Comparison of ENCODE assay signal across 10 cellular contexts in genomic region chr2:182522930-182523541, GRCh38.
DNase-seq lines count a peak whose midpoint lies in the region; ATAC-seq, FAIRE-seq and TF ChIP-seq lines count a peak whose summit lies in the region.
"Had no signal": no experiment of that assay in that cellular context is flagged by ENCODE, and none has a peak within 500 bp of the region (broad histone marks: within the 10 kb centered on the region; RNA-seq: fewer than 3 reads in every experiment).

No MANE protein-coding gene starts in this region.

- peaks cover 3% of the 10 kb centered on the region for H3K27me3 Mint-ChIP-seq in activated T-helper 2 cell treated with anti-CD3 and anti-CD28 coated beads, Interferon-gamma antibody, Interleukin-2, Interleukin-4, amounts not matched to agents 10 μg/mL and 5 μg/mL and 100 μg/mL, durations not matched to agents 14 hours and 24 hours and 36 hours (ENCODE audit: low read depth)

- H3K36me3 ChIP-seq in GM12878 (ENCODE audit: control insufficient read depth in 2 of 2, insufficient read depth in 2 of 2, low read length in 1 of 2) = no peaks in the 10 kb centered on the region
- no peaks in the 10 kb centered on the region for H3K36me3 ChIP-seq in muscle layer of colon (ENCODE audit: insufficient read depth, low read length)
- H3K36me3 ChIP-seq: colonic mucosa had no signal

- H3K9me3 ChIP-seq in GM12878 (replicated peaks; ENCODE audit: control insufficient read depth, insufficient read depth, low read length) (no peaks in the 10 kb centered on the region), muscle layer of colon (ENCODE audit: low read length) (no peaks in the 10 kb centered on the region)
- H3K9me3 ChIP-seq: colonic mucosa had no signal

- 12% methylated on average over 4 of the region's 4 CpGs for WGBS in GM12878 (ENCODE audit: insufficient coverage, insufficient replicate concordance, low lambda C conversion rate, missing lambda C conversion rate)

- H3K4me3 ChIP-seq in GM12878 = no peak overlapping the region
- peak overlapping the region; percentile 2 to 37 for H3K4me3 ChIP-seq in muscle layer of colon (ENCODE audit: low read depth in 1 of 2, low read length in 2 of 2)
- H3K4me3 ChIP-seq: colonic mucosa had no signal

- H3K9me3 Mint-ChIP-seq in activated T-helper 2 cell treated with anti-CD3 and anti-CD28 coated beads, Interferon-gamma antibody, Interleukin-2, Interleukin-4, amounts not matched to agents 10 μg/mL and 5 μg/mL and 100 μg/mL, durations not matched to agents 14 hours and 24 hours and 36 hours = no peaks in the 10 kb centered on the region

- CTCF ChIA-PET in GM12878 (lab: Yijun Ruan, JAX) = interaction anchor here (1.7 kb wide), 1 partner anchor 14 kb away, joined by 3 read pairs; no protein-coding TSS in a partner anchor

- DNase-seq in COR-L47 (lab: John Stamatoyannopoulos, UW) (peak; percentile 64), NCI-H146 treated with DMSO at 0.1 percent for 48 hours (lab: John Stamatoyannopoulos, UW; ENCODE audit: unreplicated experiment) (peak; percentile 80), GM12878 (ENCODE audit: low read depth, low spot score) (no peak), ACHN (no peak)
- DNase-seq in activated effector memory CD4-positive, alpha-beta T cell treated with anti-CD3 and anti-CD28 coated beads, Interleukin-2, amount 50 U/mL, for 16 hours = no peak
- DNase-seq in activated T-helper 2 cell treated with anti-CD3 and anti-CD28 coated beads, Interferon-gamma antibody, Interleukin-2, Interleukin-4, amounts not matched to agents 10 μg/mL and 5 μg/mL and 100 μg/mL, durations not matched to agents 14 hours and 24 hours and 36 hours (ENCODE audit: low spot score) = no peak
- DNase-seq: colonic mucosa had no signal

- TF ChIP-seq POLR2A in GM12878 (IDR thresholded peaks at IDR 0.05; ENCODE audit: low read depth, low read length) = no peak

- H3K27ac Mint-ChIP-seq in activated T-helper 2 cell treated with anti-CD3 and anti-CD28 coated beads, Interferon-gamma antibody, Interleukin-2, Interleukin-4, amounts not matched to agents 10 μg/mL and 5 μg/mL and 100 μg/mL, durations not matched to agents 14 hours and 24 hours and 36 hours = no peak overlapping the region
- H3K27ac Mint-ChIP-seq: B cell had no signal

- H3K4me3 Mint-ChIP-seq in activated T-helper 2 cell treated with anti-CD3 and anti-CD28 coated beads, Interferon-gamma antibody, Interleukin-2, Interleukin-4, amounts not matched to agents 10 μg/mL and 5 μg/mL and 100 μg/mL, durations not matched to agents 14 hours and 24 hours and 36 hours (ENCODE audit: low read depth) = no peak overlapping the region
- H3K4me3 Mint-ChIP-seq: B cell had no signal

- FAIRE-seq in GM12878 (lab: Jason Lieb, UNC) = no peak

- H3K36me3 Mint-ChIP-seq in activated T-helper 2 cell treated with anti-CD3 and anti-CD28 coated beads, Interferon-gamma antibody, Interleukin-2, Interleukin-4, amounts not matched to agents 10 μg/mL and 5 μg/mL and 100 μg/mL, durations not matched to agents 14 hours and 24 hours and 36 hours (ENCODE audit: low read depth) = no peaks in the 10 kb centered on the region

- SMC1A ChIA-PET in GM12878 (lab: Charles Lee; ENCODE audit: uncharacterized antibody, unreplicated experiment) = interaction anchor here (0.8 to 1.3 kb wide), 2 partner anchors 60 to 63 kb away, joined by 3 to 4 read pairs; no protein-coding TSS in a partner anchor

- no peak overlapping the region for H2AFZ ChIP-seq in GM12878 (ENCODE audit: control insufficient read depth, low read depth, low read length)

- no peak for TF ChIP-seq CTCF in GM12878 (IDR thresholded peaks at IDR 0.05 in 2 of 3, conservative IDR thresholded peaks at IDR 0.05 in 1 of 3; ENCODE audit: control insufficient read depth in 2 of 3, extremely low read depth in 1 of 3, insufficient read depth in 1 of 3, low read depth in 3 of 3, low read length in 3 of 3)

- BruUV-seq in GM12878 (replicated peaks; lab: Mats Ljungman, UMichigan) = no TSS peak

- intact Hi-C loops in GM12878 (cut with micrococcal nuclease; ENCODE audit: unreplicated experiment) = no loop called here
- intact Hi-C loops in activated T-helper 2 cell treated with anti-CD3 and anti-CD28 coated beads, Interferon-gamma antibody, Interleukin-2, Interleukin-4, amounts not matched to agents 10 μg/mL and 5 μg/mL and 100 μg/mL, durations not matched to agents 14 hours and 24 hours and 36 hours (cut with micrococcal nuclease) = no loop called here

- H3K4me2 ChIP-seq in GM12878 (ENCODE audit: control insufficient read depth, insufficient read depth) = no peak overlapping the region

- POLR2A ChIA-PET in GM12878 (lab: Charles Lee) = no interaction called here

- H3K4me1 ChIP-seq in GM12878 (ENCODE audit: control insufficient read depth, insufficient read depth, low read length) = no peaks in the 10 kb centered on the region
- H3K4me1 ChIP-seq in muscle layer of colon (ENCODE audit: insufficient read depth, low read length) = peaks cover 3% of the 10 kb centered on the region
- H3K4me1 ChIP-seq: colonic mucosa had no signal

- TF ChIP-seq EP300 in GM12878 (IDR thresholded peaks at IDR 0.05; ENCODE audit: borderline replicate concordance in 1 of 2, control insufficient read depth in 1 of 2, low read depth in 2 of 2, low read length in 2 of 2) = no peak

- ATAC-seq in GM12878 (peak; percentile 54), GM19452 (IDR thresholded peaks at IDR 0.05; ENCODE audit: unreplicated experiment) (no peak)

- no peaks in the 10 kb centered on the region for H4K20me1 ChIP-seq in GM12878 (ENCODE audit: control insufficient read depth, insufficient read depth)

- in situ Hi-C loops in GM12878 (cut with MboI) = no loop called here
- in situ Hi-C loops in ACHN (cut with HindIII; ENCODE audit: low pct_ligation_motif_present, low pct_unique_long_range_greater_than_20kb, low sequenced_read_pairs) = no loop called here

- no peak overlapping the region for H3K27ac ChIP-seq in GM12878 (ENCODE audit: control insufficient read depth, insufficient read depth)
- H3K27ac ChIP-seq in muscle layer of colon (ENCODE audit: low read depth, low read length) = no peak overlapping the region
- H3K27ac ChIP-seq: colonic mucosa had no signal

- H3K79me2 ChIP-seq in GM12878 (ENCODE audit: control insufficient read depth, insufficient read depth, low read length) = no peaks in the 10 kb centered on the region

- no peaks in the 10 kb centered on the region for H3K4me1 Mint-ChIP-seq in activated T-helper 2 cell treated with anti-CD3 and anti-CD28 coated beads, Interferon-gamma antibody, Interleukin-2, Interleukin-4, amounts not matched to agents 10 μg/mL and 5 μg/mL and 100 μg/mL, durations not matched to agents 14 hours and 24 hours and 36 hours (ENCODE audit: low read depth)
- H3K4me1 Mint-ChIP-seq: B cell had no signal

- H3K9ac ChIP-seq in GM12878 (ENCODE audit: control insufficient read depth, insufficient read depth, low read length) (no peak overlapping the region), muscle layer of colon (ENCODE audit: low read length) (no peak overlapping the region)

- RAD21 ChIA-PET in GM12878 (lab: Charles Lee; ENCODE audit: unreplicated experiment) = interaction anchor here (1.0 kb wide), 1 partner anchor 13 kb away, joined by 3 read pairs; no protein-coding TSS in a partner anchor

- H3K27me3 ChIP-seq in GM12878 (replicated peaks in 1 of 2; ENCODE audit: control insufficient read depth in 2 of 2, insufficient read depth in 2 of 2, low read length in 1 of 2) = no peaks in the 10 kb centered on the region
- no peaks in the 10 kb centered on the region for H3K27me3 ChIP-seq in muscle layer of colon (ENCODE audit: control insufficient read depth in 1 of 2, insufficient read depth in 2 of 2, low read length in 2 of 2)
- H3K27me3 ChIP-seq: colonic mucosa had no signal

- TF ChIP-seq RAD21 in GM12878 (IDR thresholded peaks at IDR 0.05; ENCODE audit: insufficient read depth, low read depth, low read length) = no peak

TF ChIP-seq in GM12878, 131 proteins besides CTCF, POLR2A, EP300 and RAD21:
- TF ChIP-seq JUND (IDR thresholded peaks at IDR 0.05; ENCODE audit: low read depth, low read length) = no peak
- TF ChIP-seq CUX1 (IDR thresholded peaks at IDR 0.05; ENCODE audit: insufficient replicate concordance, low read depth, low read length) = no peak
- TF ChIP-seq CREB1 (IDR thresholded peaks at IDR 0.05; ENCODE audit: low read depth) = no peak
- no peak for TF ChIP-seq RBBP5 (conservative IDR thresholded peaks at IDR 0.05)
- TF ChIP-seq SUZ12 (IDR thresholded peaks at IDR 0.05; ENCODE audit: unreplicated experiment) = no peak
- TF ChIP-seq NR2C1 (IDR thresholded peaks at IDR 0.05) = no peak
- TF ChIP-seq SIN3A (IDR thresholded peaks at IDR 0.05; ENCODE audit: low read depth, low read length) = no peak

Comparison
In these comparisons a context has a peak if more than half of its experiments do, and no peak if none do; other contexts are left out.
1. DNase-seq: peak in COR-L47 (single experiment) and NCI-H146 treated with DMSO at 0.1 percent for 48 hours (single experiment); none in GM12878 (single experiment), ACHN (single experiment), activated effector memory CD4-positive, alpha-beta T cell treated with anti-CD3 and anti-CD28 coated beads, Interleukin-2, amount 50 U/mL, for 16 hours (single experiment) and activated T-helper 2 cell treated with anti-CD3 and anti-CD28 coated beads, Interferon-gamma antibody, Interleukin-2, Interleukin-4, amounts not matched to agents 10 μg/mL and 5 μg/mL and 100 μg/mL, durations not matched to agents 14 hours and 24 hours and 36 hours (single experiment).